ENCODE assay signal across 24 cellular contexts in the genomic region with DNA sequence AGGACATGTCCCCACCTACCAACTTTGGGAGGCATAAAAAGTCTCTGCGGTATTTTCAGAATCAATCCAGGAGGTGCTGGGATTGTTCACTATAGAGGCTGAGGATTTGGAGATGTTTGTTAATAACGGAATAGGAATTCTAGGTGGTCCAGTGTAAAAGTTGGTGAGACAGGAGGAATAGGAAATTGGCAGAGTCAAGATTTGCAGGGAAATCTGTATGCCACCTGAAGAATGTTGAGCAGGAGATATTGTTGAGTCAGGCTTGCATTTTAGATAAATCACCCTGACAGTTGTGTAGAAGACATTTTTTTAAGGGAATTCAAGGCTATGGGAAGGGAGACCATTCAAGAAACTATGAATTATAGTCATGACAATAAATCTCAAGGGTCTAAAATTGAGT.
DNase-seq lines count a peak whose midpoint lies in the region; ATAC-seq, FAIRE-seq and TF ChIP-seq lines count a peak whose summit lies in the region.
"Had no signal": no experiment of that assay in that cellular context is flagged by ENCODE, and none has a peak within 500 bp of the region (broad histone marks: within the 10 kb centered on the region; RNA-seq: fewer than 3 reads in every experiment).

No MANE protein-coding gene starts in this region.

- no peak overlapping the region for H3K9ac ChIP-seq in OCI-LY3 (ENCODE audit: low read length)
- H3K9ac ChIP-seq: BLaER1 treated with 17β-estradiol and CSF1 and Interleukin-3, amounts not matched to agents 10 nM and 100 nM had no signal

- H3K27me3 ChIP-seq in OCI-LY3 (ENCODE audit: low read depth, low read length): no peaks in the 10 kb centered on the region
- no peaks in the 10 kb centered on the region for H3K27me3 ChIP-seq in bronchial epithelial cell (ENCODE audit: control insufficient read depth, insufficient read depth, low read length)
- no peaks in the 10 kb centered on the region for H3K27me3 ChIP-seq in tibial artery
- H3K27me3 ChIP-seq: BLaER1 treated with 17β-estradiol and CSF1 and Interleukin-3, amounts not matched to agents 10 nM and 100 nM had no signal

- H3K4me1 ChIP-seq in OCI-LY3 (ENCODE audit: low read length) (peaks cover 24% of the 10 kb centered on the region), tibial artery (no peaks in the 10 kb centered on the region)
- H3K4me1 ChIP-seq: BLaER1 treated with 17β-estradiol and CSF1 and Interleukin-3, amounts not matched to agents 10 nM and 100 nM; Caco-2 had no signal

- H3K9me3 ChIP-seq in OCI-LY3 (ENCODE audit: insufficient read depth, low read length) (no peaks in the 10 kb centered on the region), tibial artery (no peaks in the 10 kb centered on the region)
- H3K9me3 ChIP-seq: Caco-2 had no signal

- H3K4me2 ChIP-seq in OCI-LY3 (ENCODE audit: low read length): peak overlapping the region; percentile 18; the same call in 1 of the 2 replicates
- H3K4me2 ChIP-seq: BLaER1 treated with 17β-estradiol and CSF1 and Interleukin-3, amounts not matched to agents 10 nM and 100 nM had no signal

- H3K9me3 Mint-ChIP-seq in HFFc6: no peaks in the 10 kb centered on the region
- peaks cover 5% of the 10 kb centered on the region for H3K9me3 Mint-ChIP-seq in osteocyte (ENCODE audit: unreplicated experiment)
- peaks cover 5% of the 10 kb centered on the region for H3K9me3 Mint-ChIP-seq in activated T-cell treated with anti-CD3 and anti-CD28 coated beads, Interleukin-2, amount 50 U/mL, for 4 hours
- H3K9me3 Mint-ChIP-seq: CD4-positive, alpha-beta T cell; CD8-positive, alpha-beta T cell had no signal

- H3K4me1 Mint-ChIP-seq in HFFc6 (ENCODE audit: low read depth) (peaks cover 19% of the 10 kb centered on the region), osteocyte (ENCODE audit: unreplicated experiment) (peaks cover 72% of the 10 kb centered on the region)
- H3K4me1 Mint-ChIP-seq in activated T-cell treated with anti-CD3 and anti-CD28 coated beads, Interleukin-2, amount 50 U/mL, for 4 hours (ENCODE audit: low read depth): no peaks in the 10 kb centered on the region
- H3K4me1 Mint-ChIP-seq: B cell had no signal

- no peak overlapping the region for H3K4me3 ChIP-seq in OCI-LY3 (ENCODE audit: low read length)
- H3K4me3 ChIP-seq in bronchial epithelial cell (ENCODE audit: low read depth, low read length): no peak overlapping the region
- no peak overlapping the region for H3K4me3 ChIP-seq in tibial artery
- H3K4me3 ChIP-seq: BLaER1 treated with 17β-estradiol and CSF1 and Interleukin-3, amounts not matched to agents 10 nM and 100 nM had no signal

- H3K36me3 Mint-ChIP-seq in HFFc6 (ENCODE audit: low read depth): peaks cover 48% of the 10 kb centered on the region
- peaks cover 70% of the 10 kb centered on the region for H3K36me3 Mint-ChIP-seq in osteocyte (ENCODE audit: unreplicated experiment)
- no peaks in the 10 kb centered on the region for H3K36me3 Mint-ChIP-seq in activated T-cell treated with anti-CD3 and anti-CD28 coated beads, Interleukin-2, amount 50 U/mL, for 4 hours (ENCODE audit: insufficient read depth)
- H3K36me3 Mint-ChIP-seq: CD8-positive, alpha-beta T cell had no signal

- intact Hi-C loops in tibial artery (cut with DNase I; ENCODE audit: low total_unique reads): no loop called here

- H3K27me3 Mint-ChIP-seq in HFFc6 (ENCODE audit: insufficient read depth): peaks cover 9% of the 10 kb centered on the region; the same call in 1 of the 2 replicates
- no peaks in the 10 kb centered on the region for H3K27me3 Mint-ChIP-seq in osteocyte (ENCODE audit: unreplicated experiment)
- peaks cover 23% of the 10 kb centered on the region for H3K27me3 Mint-ChIP-seq in activated T-cell treated with anti-CD3 and anti-CD28 coated beads, Interleukin-2, amount 50 U/mL, for 4 hours (ENCODE audit: low read depth)

- H3K79me2 ChIP-seq in OCI-LY3 (ENCODE audit: low read length): no peaks in the 10 kb centered on the region

- no peaks in the 10 kb centered on the region for H4K20me1 ChIP-seq in OCI-LY3 (ENCODE audit: insufficient read depth, low read length)
- H4K20me1 ChIP-seq: BLaER1 treated with 17β-estradiol and CSF1 and Interleukin-3, amounts not matched to agents 10 nM and 100 nM had no signal

- H3K4me3 Mint-ChIP-seq in HFFc6 (no peak overlapping the region), osteocyte (ENCODE audit: unreplicated experiment) (no peak overlapping the region)
- H3K4me3 Mint-ChIP-seq in activated T-cell treated with anti-CD3 and anti-CD28 coated beads, Interleukin-2, amount 50 U/mL, for 4 hours: no peak overlapping the region
- H3K4me3 Mint-ChIP-seq: B cell; CD4-positive, alpha-beta T cell; CD8-positive, alpha-beta T cell had no signal

- no peak overlapping the region for H2AFZ ChIP-seq in OCI-LY3 (ENCODE audit: low read depth, low read length)

- peak; percentile 83 for FAIRE-seq in bronchial epithelial cell (lab: Jason Lieb, UNC)
- no peak for FAIRE-seq in HTR-8/SVneo (lab: Jason Lieb, UNC)
- FAIRE-seq: A204.1, D721Med, G401.6, GM12891, GM18507 had no signal

- no peak for DNase-seq in HFFc6
- DNase-seq in bronchial epithelial cell (ENCODE audit: low read depth): no peak
- no peak for DNase-seq in osteocyte (ENCODE audit: extremely low spot score, unreplicated experiment)
- DNase-seq in iPS-NIHi11 (ENCODE audit: low spot score): no peak
- DNase-seq in HTR-8/SVneo (ENCODE audit: insufficient read length, low spot score): no peak
- DNase-seq in tibial artery: no peak
- DNase-seq in activated T-cell treated with anti-CD3 and anti-CD28 coated beads, Interleukin-2, amount 50 U/mL, for 4 hours: no peak
- DNase-seq: 8988T; AML-193; Caco-2; Calu3; CD4-positive, alpha-beta T cell; CD8-positive, alpha-beta T cell; DMS79 treated with DMSO at 0.1 percent for 48 hours; GF-D8 had no signal

- H3K27ac ChIP-seq in OCI-LY3 (ENCODE audit: low read length): no peak overlapping the region
- H3K27ac ChIP-seq in tibial artery: no peak overlapping the region
- H3K27ac ChIP-seq: BLaER1 treated with 17β-estradiol and CSF1 and Interleukin-3, amounts not matched to agents 10 nM and 100 nM; C4-2B had no signal

- H3K27ac Mint-ChIP-seq in HFFc6 (peak overlapping the region; percentile 1; the same call in 1 of the 2 replicates), osteocyte (ENCODE audit: unreplicated experiment) (peak overlapping the region; percentile 59)
- H3K27ac Mint-ChIP-seq: B cell; CD4-positive, alpha-beta T cell; CD8-positive, alpha-beta T cell had no signal

- TF ChIP-seq CTCF in HFFc6 (IDR thresholded peaks at IDR 0.05) (no peak), OCI-LY3 (IDR thresholded peaks at IDR 0.05; ENCODE audit: low read depth, low read length) (no peak), bronchial epithelial cell (IDR thresholded peaks at IDR 0.05; ENCODE audit: insufficient read depth, low read length, severe bottlenecking) (no peak), osteocyte (IDR thresholded peaks at IDR 0.05) (no peak), tibial artery (IDR thresholded peaks at IDR 0.05) (no peak)

- ATAC-seq in activated T-cell treated with anti-CD3 and anti-CD28 coated beads, Interleukin-2, amount 50 U/mL, for 4 hours: no peak
- ATAC-seq: CD8-positive, alpha-beta T cell had no signal

- no peaks in the 10 kb centered on the region for H3K36me3 ChIP-seq in OCI-LY3 (replicated peaks; ENCODE audit: low read depth, low read length)
- no peaks in the 10 kb centered on the region for H3K36me3 ChIP-seq in bronchial epithelial cell (ENCODE audit: control insufficient read depth, insufficient read depth, low read length)
- peaks cover 8 to 15% (median 9%) of the 10 kb centered on the region in 3 donors for H3K36me3 ChIP-seq in tibial artery
- H3K36me3 ChIP-seq: BLaER1 treated with 17β-estradiol and CSF1 and Interleukin-3, amounts not matched to agents 10 nM and 100 nM had no signal
